In genomic region chr22:20015971-20016733, GRCh38 we compare ENCODE assay signal across 1 cellular context.
TF ChIP-seq lines count a peak whose summit lies in the region.

No MANE protein-coding gene starts in this region.

TF ChIP-seq in K562, 482 proteins besides CTCF, POLR2A, EP300 and RAD21 (continued from another document and continues in another):
- TF ChIP-seq E2F5 (CRISPR knock-in tag; IDR thresholded peaks at IDR 0.05): no peak
- peak; percentile 85 for TF ChIP-seq SAP30 (IDR thresholded peaks at IDR 0.05; ENCODE audit: borderline replicate concordance, insufficient read depth, low read depth, low read length, poor library complexity, severe bottlenecking)
- no peak for TF ChIP-seq E4F1 (CRISPR knock-in tag; IDR thresholded peaks at IDR 0.05; ENCODE audit: borderline replicate concordance)
- peak; percentile 95; the same call in 1 of the 2 replicates for TF ChIP-seq PHF8 (IDR thresholded peaks at IDR 0.05; ENCODE audit: borderline replicate concordance, low read length)
- TF ChIP-seq TSHZ1 (CRISPR knock-in tag; IDR thresholded peaks at IDR 0.05): no peak
- TF ChIP-seq TCFL5 (CRISPR knock-in tag; conservative IDR thresholded peaks at IDR 0.05): no peak
- TF ChIP-seq KAT2B (IDR thresholded peaks at IDR 0.05; ENCODE audit: low read depth, low read length): no peak
- TF ChIP-seq THRB (CRISPR knock-in tag; conservative IDR thresholded peaks at IDR 0.05): no peak
- TF ChIP-seq RBM22 (IDR thresholded peaks at IDR 0.05; ENCODE audit: low read depth, low read length, poor library complexity, severe bottlenecking): no peak
- no peak for TF ChIP-seq PRDM10 (IDR thresholded peaks at IDR 0.05; ENCODE audit: partially characterized antibody)
- TF ChIP-seq HOMEZ (CRISPR knock-in tag; IDR thresholded peaks at IDR 0.05): peak; percentile 73; the same call in 1 of the 2 replicates
- no peak for TF ChIP-seq CBFA2T2 (conservative IDR thresholded peaks at IDR 0.05)
- TF ChIP-seq HEY1 (CRISPR knock-in tag; IDR thresholded peaks at IDR 0.05; ENCODE audit: borderline replicate concordance): no peak
- peak; percentile 95 for TF ChIP-seq ZFPM2 (CRISPR knock-in tag; IDR thresholded peaks at IDR 0.05)
- no peak for TF ChIP-seq KLF6 (CRISPR knock-in tag; IDR thresholded peaks at IDR 0.05; ENCODE audit: borderline replicate concordance)
- no peak for TF ChIP-seq ZNF277 (CRISPR knock-in tag; IDR thresholded peaks at IDR 0.05; ENCODE audit: borderline replicate concordance)
- peak; percentile 93 for TF ChIP-seq HNRNPL (IDR thresholded peaks at IDR 0.05; ENCODE audit: low read depth, low read length)
- TF ChIP-seq ETS1 (conservative IDR thresholded peaks at IDR 0.05; ENCODE audit: control insufficient read depth, low read depth, low read length): no peak
- 0 out of 6 replicates have a peak, but pooled peaks of 1 of the 3 experiments have one; percentile 9 for TF ChIP-seq ZBTB11 (CRISPR knock-in tag; IDR thresholded peaks at IDR 0.05)
- no peak for TF ChIP-seq ZNF449 (CRISPR knock-in tag; IDR thresholded peaks at IDR 0.05)
- 0 out of 4 replicates have a peak, but pooled peaks of 1 of the 2 experiments have one; percentile 7 for TF ChIP-seq TEAD1 (CRISPR knock-in tag; IDR thresholded peaks at IDR 0.05)
- TF ChIP-seq NCOA1 (IDR thresholded peaks at IDR 0.05; ENCODE audit: low read depth): no peak
- peak; percentile 83 for TF ChIP-seq NR4A1 (CRISPR knock-in tag; IDR thresholded peaks at IDR 0.05)
- no peak; the same call in 1 of the 2 replicates for TF ChIP-seq NR4A1 (tag; IDR thresholded peaks at IDR 0.05)
- TF ChIP-seq ZNF146 (CRISPR knock-in tag; IDR thresholded peaks at IDR 0.05; ENCODE audit: unreplicated experiment): no peak
- TF ChIP-seq UBTF (IDR thresholded peaks at IDR 0.05; ENCODE audit: borderline replicate concordance in 1 of 2, low read depth in 2 of 2, low read length in 2 of 2): peak in 1 of 2 experiments; percentile 49; a peak in 1 of 4 replicates
- TF ChIP-seq CREM (IDR thresholded peaks at IDR 0.05; ENCODE audit: low read depth): no peak
